ENCODE assay signal across 13 cellular contexts in the genomic region with DNA sequence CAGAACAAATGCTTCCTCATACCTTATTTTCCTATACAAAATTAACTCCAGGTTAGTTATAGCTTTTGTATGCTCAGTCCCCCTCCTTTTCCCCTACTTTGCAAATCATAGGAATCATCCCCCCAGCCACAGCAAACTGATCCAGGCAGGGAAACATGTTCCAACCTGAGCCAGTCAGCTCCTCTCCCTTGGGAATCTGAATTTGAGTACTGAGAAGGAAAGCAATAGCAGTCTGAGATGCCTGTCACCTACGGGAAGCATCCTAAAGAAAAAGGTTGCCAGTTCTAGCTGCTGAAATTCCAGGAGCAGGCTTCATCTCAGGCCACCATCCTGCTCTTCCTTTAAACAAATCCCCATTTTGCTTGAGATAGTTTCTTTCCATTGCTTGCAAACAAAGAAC. TPM values are rescaled to one million over a fixed set of nuclear protein-coding genes. Genes with fewer than 3 reads are reported as not detected.
DNase-seq lines count a peak whose midpoint lies in the region; ATAC-seq and TF ChIP-seq lines count a peak whose summit lies in the region.
"Had no signal": no experiment of that assay in that cellular context is flagged by ENCODE, and none has a peak within 500 bp of the region (broad histone marks: within the 10 kb centered on the region; RNA-seq: fewer than 3 reads in every experiment).

No MANE protein-coding gene starts in this region.

- peak overlapping the region; percentile 37 for H3K27ac ChIP-seq in GM23248

- no peak overlapping the region for H2AFZ ChIP-seq in GM23248

- peaks cover 26% of the 10 kb centered on the region; the same call in 1 of the 2 replicates for H3F3A ChIP-seq in GM23248 (ENCODE audit: insufficient read depth)

- peak overlapping the region; percentile 60 for H3K4me2 ChIP-seq in GM23248 (ENCODE audit: unreplicated experiment)
- no peak overlapping the region for H3K4me2 ChIP-seq in skeletal muscle satellite cell (ENCODE audit: low read length)

- peak overlapping the region in 2 of 3 donors; percentile 19 to 21 for H3K4me3 Mint-ChIP-seq in T-cell
- no peak overlapping the region for H3K4me3 Mint-ChIP-seq in activated CD4-positive, alpha-beta memory T cell treated with anti-CD3 and anti-CD28 coated beads, Interleukin-2, amount 10 ng/mL, durations not matched to agents 7 days and 5 days
- H3K4me3 Mint-ChIP-seq: activated CD8-positive, alpha-beta memory T cell treated with anti-CD3 and anti-CD28 coated beads, Interleukin-2, amount 10 ng/mL, durations not matched to agents 7 days and 5 days; dendritic cell treated with granulocyte-macrophage colony-stimulating factor and Interleukin-4, amounts not matched to agents 40 ng/mL and 50 ng/mL, for 4 days had no signal

- 93 to 95% methylated on average over 1 of the region's 1 CpG for WGBS in GM23248 (ENCODE audit: low coverage in 1 of 2, low lambda C conversion rate in 2 of 2, missing lambda C conversion rate in 2 of 2), 2 experiments

- H3K27ac Mint-ChIP-seq in T-cell = no peak overlapping the region
- no peak overlapping the region for H3K27ac Mint-ChIP-seq in activated CD4-positive, alpha-beta memory T cell treated with anti-CD3 and anti-CD28 coated beads, Interleukin-2, amount 10 ng/mL, durations not matched to agents 7 days and 5 days
- H3K27ac Mint-ChIP-seq: activated CD8-positive, alpha-beta memory T cell treated with anti-CD3 and anti-CD28 coated beads, Interleukin-2, amount 10 ng/mL, durations not matched to agents 7 days and 5 days; dendritic cell treated with granulocyte-macrophage colony-stimulating factor and Interleukin-4, amounts not matched to agents 40 ng/mL and 50 ng/mL, for 4 days had no signal

- in situ Hi-C loops in GM23248 (cut with MboI) = no loop called here

- H3K4me1 ChIP-seq in GM23248 (ENCODE audit: insufficient read depth) (peaks cover 40% of the 10 kb centered on the region), skeletal muscle satellite cell (ENCODE audit: control insufficient read depth, insufficient read depth, low read length) (peaks cover 28% of the 10 kb centered on the region)

- H3K27me3 ChIP-seq in GM23248 (replicated peaks; ENCODE audit: insufficient read depth) (no peaks in the 10 kb centered on the region), skeletal muscle satellite cell (ENCODE audit: control insufficient read depth, insufficient read depth, low read length) (no peaks in the 10 kb centered on the region)

- H3K9me2 ChIP-seq in GM23248 (ENCODE audit: insufficient read depth) = no peaks in the 10 kb centered on the region

- no peaks in the 10 kb centered on the region for H3K36me3 ChIP-seq in GM23248 (ENCODE audit: low read depth)
- peaks cover 5% of the 10 kb centered on the region for H3K36me3 ChIP-seq in skeletal muscle satellite cell (ENCODE audit: insufficient read depth, low read length)

- POLR2A ChIA-PET in T-cell (lab: Charles Lee) = interaction anchor here (0.6 to 0.8 kb wide), 5 partner anchors 17 to 1073 kb away, joined by 3 to 6 read pairs (median 3); no protein-coding TSS in a partner anchor
- POLR2A ChIA-PET in activated CD4-positive, alpha-beta memory T cell treated with anti-CD3 and anti-CD28 coated beads, Interleukin-2, amount 10 ng/mL, durations not matched to agents 7 days and 5 days (lab: Charles Lee) = no interaction called here

- H3K9ac ChIP-seq in GM23248 (0 out of 2 replicates have a peak overlapping the region, but pooled peaks have one; percentile 31), skeletal muscle satellite cell (ENCODE audit: low read depth, low read length) (peak overlapping the region; percentile 2)

- peaks cover 98% of the 10 kb centered on the region for H3K79me2 ChIP-seq in GM23248 (ENCODE audit: insufficient read depth)

- peaks cover 68 to 75% (median 69%) of the 10 kb centered on the region in 3 donors for H3K4me1 Mint-ChIP-seq in T-cell
- H3K4me1 Mint-ChIP-seq in activated CD4-positive, alpha-beta memory T cell treated with anti-CD3 and anti-CD28 coated beads, Interleukin-2, amount 10 ng/mL, durations not matched to agents 7 days and 5 days = peaks cover 42% of the 10 kb centered on the region

- H3K27me3 Mint-ChIP-seq in T-cell = no peaks in the 10 kb centered on the region
- no peaks in the 10 kb centered on the region for H3K27me3 Mint-ChIP-seq in activated CD4-positive, alpha-beta memory T cell treated with anti-CD3 and anti-CD28 coated beads, Interleukin-2, amount 10 ng/mL, durations not matched to agents 7 days and 5 days
- H3K27me3 Mint-ChIP-seq: activated CD8-positive, alpha-beta memory T cell treated with anti-CD3 and anti-CD28 coated beads, Interleukin-2, amount 10 ng/mL, durations not matched to agents 7 days and 5 days; dendritic cell treated with granulocyte-macrophage colony-stimulating factor and Interleukin-4, amounts not matched to agents 40 ng/mL and 50 ng/mL, for 4 days had no signal

- DNase-seq in GM23248 (peak; percentile 52), T-cell (no peak), fibroblast of the aortic adventitia (ENCODE audit: low read depth) (peak; percentile 44), DMS53 (lab: John Stamatoyannopoulos, UW) (no peak), GM20000 (ENCODE audit: low spot score) (no peak), retina (no peak)
- DNase-seq in activated CD4-positive, alpha-beta memory T cell treated with anti-CD3 and anti-CD28 coated beads, Interleukin-2, amount 10 ng/mL, durations not matched to agents 7 days and 5 days = no peak
- DNase-seq: activated CD8-positive, alpha-beta memory T cell treated with anti-CD3 and anti-CD28 coated beads, Interleukin-2, amount 10 ng/mL, durations not matched to agents 7 days and 5 days; NCI-H2227 treated with DMSO at 0.1 percent for 48 hours had no signal

- no peaks in the 10 kb centered on the region for H3K9me3 Mint-ChIP-seq in T-cell
- H3K9me3 Mint-ChIP-seq in activated CD4-positive, alpha-beta memory T cell treated with anti-CD3 and anti-CD28 coated beads, Interleukin-2, amount 10 ng/mL, durations not matched to agents 7 days and 5 days = no peaks in the 10 kb centered on the region
- H3K9me3 Mint-ChIP-seq: dendritic cell treated with granulocyte-macrophage colony-stimulating factor and Interleukin-4, amounts not matched to agents 40 ng/mL and 50 ng/mL, for 4 days had no signal

- H3K4me3 ChIP-seq in GM23248 (no peak overlapping the region), fibroblast of the aortic adventitia (ENCODE audit: low read depth, low read length) (no peak overlapping the region), skeletal muscle satellite cell (ENCODE audit: low read length) (no peak overlapping the region)
- H3K4me3 ChIP-seq: skin epidermis had no signal

- CTCF ChIA-PET in T-cell (lab: Charles Lee) = interaction anchor here (0.6 to 0.7 kb wide), 3 partner anchors 19 to 184 kb away, joined by 3 to 6 read pairs (median 4); no protein-coding TSS in a partner anchor
- CTCF ChIA-PET in activated CD4-positive, alpha-beta memory T cell treated with anti-CD3 and anti-CD28 coated beads, Interleukin-2, amount 10 ng/mL, durations not matched to agents 7 days and 5 days (lab: Charles Lee) = interaction anchor here (0.6 kb wide), 1 partner anchor 89 kb away, joined by 4 read pairs; no protein-coding TSS in a partner anchor

- no peaks in the 10 kb centered on the region for H3K9me3 ChIP-seq in GM23248 (ENCODE audit: low read depth)
- no peaks in the 10 kb centered on the region for H3K9me3 ChIP-seq in skeletal muscle satellite cell (replicated peaks; ENCODE audit: low read length)

- peaks cover 27% of the 10 kb centered on the region for H3K36me3 Mint-ChIP-seq in T-cell
- peaks cover 42% of the 10 kb centered on the region for H3K36me3 Mint-ChIP-seq in activated CD4-positive, alpha-beta memory T cell treated with anti-CD3 and anti-CD28 coated beads, Interleukin-2, amount 10 ng/mL, durations not matched to agents 7 days and 5 days (ENCODE audit: low read depth)

- H4K20me1 ChIP-seq in GM23248 (ENCODE audit: insufficient read depth) = 0 out of 2 replicates have a peak, but pooled peaks cover 1% of the 10 kb centered on the region

- no peak for ATAC-seq in T-cell (replicated peaks in 1 of 4)
- ATAC-seq: activated CD8-positive, alpha-beta memory T cell treated with anti-CD3 and anti-CD28 coated beads, Interleukin-2, amount 10 ng/mL, durations not matched to agents 7 days and 5 days had no signal

- no peak for TF ChIP-seq CTCF in fibroblast of the aortic adventitia (IDR thresholded peaks at IDR 0.05; ENCODE audit: insufficient read depth, low read length)
- TF ChIP-seq CTCF in GM20000 (IDR thresholded peaks at IDR 0.05; ENCODE audit: extremely low read depth, missing control alignments) = no peak

RNA-seq across cellular contexts. Expression of a gene that starts 6.9 kb away (rescaled TPM):
- 48.7 and 55.0 TPM in 2 replicates for total RNA-seq in GM23248 (2014; rRNA removed; shearing (Covaris generic))
- polyA plus RNA-seq in GM23248 (2016; fragmentation: Nextera tagmentation; extraction: Ambion mirVana) = 38.8 and 41.5 TPM in 2 replicates
- 10 to 100 TPM; 49.6 to 53.4 (median 51.6) TPM for total RNA-seq in T-cell
- 51.2 and 60.8 TPM in 2 replicates for total RNA-seq in fibroblast of the aortic adventitia (ENCODE audit: low replicate concordance)
- 46.3 and 56.3 TPM in 2 replicates for total RNA-seq in skeletal muscle satellite cell (2012; rRNA removed)
- 10 to 100 TPM; 53.7 to 54.2 TPM for total RNA-seq in activated CD4-positive, alpha-beta memory T cell treated with anti-CD3 and anti-CD28 coated beads, Interleukin-2, amount 10 ng/mL, durations not matched to agents 7 days and 5 days

RNA-seq across cellular contexts. Expression of a gene that starts 16.2 kb away (rescaled TPM):
- total RNA-seq in GM23248 (2014; rRNA removed; shearing (Covaris generic)) = 1.0 and 1.2 TPM in 2 replicates
- 0.30 and 0.85 TPM in 2 replicates for polyA plus RNA-seq in GM23248 (2016; fragmentation: Nextera tagmentation; extraction: Ambion mirVana)
- total RNA-seq in T-cell = 1 to 10 TPM in 4 of 5 donors, under 1 TPM in 1; 0.79 to 1.5 (median 1.3) TPM
- total RNA-seq in fibroblast of the aortic adventitia (ENCODE audit: low replicate concordance) = 0.49 and 1.1 TPM in 2 replicates
- 0.44 and 1.3 TPM in 2 replicates for total RNA-seq in skeletal muscle satellite cell (2012; rRNA removed)
- total RNA-seq in activated CD4-positive, alpha-beta memory T cell treated with anti-CD3 and anti-CD28 coated beads, Interleukin-2, amount 10 ng/mL, durations not matched to agents 7 days and 5 days = under 1 TPM; 0.23 to 0.93 TPM
- total RNA-seq: G401 had no signal

Comparison
In these comparisons a context has a peak if more than half of its experiments do, and no peak if none do; other contexts are left out.
1. DNase-seq: peak in GM23248 (single experiment) and fibroblast of the aortic adventitia (single experiment); none in T-cell (0 of 34), activated CD4-positive, alpha-beta memory T cell treated with anti-CD3 and anti-CD28 coated beads, Interleukin-2, amount 10 ng/mL, durations not matched to agents 7 days and 5 days (single experiment), DMS53 (single experiment), GM20000 (single experiment) and retina (single experiment).